Comparison of ENCODE assay signal across 1 cellular context in the genomic region with DNA sequence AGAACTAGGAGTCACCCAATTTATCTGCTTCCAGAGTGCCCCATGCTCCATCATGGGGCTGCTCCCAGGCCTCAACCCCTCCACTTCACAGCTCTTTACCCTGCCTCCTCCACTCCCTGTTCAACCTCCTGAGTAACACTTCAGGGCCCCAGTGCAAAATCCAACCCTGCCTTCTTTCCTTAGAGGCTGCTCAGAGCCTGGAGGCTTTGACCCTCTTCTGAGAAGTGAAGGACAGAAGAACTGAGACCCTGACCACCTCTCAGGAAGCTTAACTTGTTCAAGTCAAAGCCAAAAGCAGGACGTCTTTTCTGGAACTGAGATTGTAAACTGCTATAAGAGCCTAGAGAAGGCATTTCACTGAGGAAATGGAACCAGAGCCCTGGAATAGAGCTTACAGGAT.
TF ChIP-seq lines count a peak whose summit lies in the region.

No MANE protein-coding gene starts in this region.

TF ChIP-seq in SK-N-SH treated with all-trans-retinoic acid at 6 μM for 48 hours, 23 proteins besides CTCF, POLR2A, EP300 and RAD21 (continued from another document):
- TF ChIP-seq, protein P1, sequence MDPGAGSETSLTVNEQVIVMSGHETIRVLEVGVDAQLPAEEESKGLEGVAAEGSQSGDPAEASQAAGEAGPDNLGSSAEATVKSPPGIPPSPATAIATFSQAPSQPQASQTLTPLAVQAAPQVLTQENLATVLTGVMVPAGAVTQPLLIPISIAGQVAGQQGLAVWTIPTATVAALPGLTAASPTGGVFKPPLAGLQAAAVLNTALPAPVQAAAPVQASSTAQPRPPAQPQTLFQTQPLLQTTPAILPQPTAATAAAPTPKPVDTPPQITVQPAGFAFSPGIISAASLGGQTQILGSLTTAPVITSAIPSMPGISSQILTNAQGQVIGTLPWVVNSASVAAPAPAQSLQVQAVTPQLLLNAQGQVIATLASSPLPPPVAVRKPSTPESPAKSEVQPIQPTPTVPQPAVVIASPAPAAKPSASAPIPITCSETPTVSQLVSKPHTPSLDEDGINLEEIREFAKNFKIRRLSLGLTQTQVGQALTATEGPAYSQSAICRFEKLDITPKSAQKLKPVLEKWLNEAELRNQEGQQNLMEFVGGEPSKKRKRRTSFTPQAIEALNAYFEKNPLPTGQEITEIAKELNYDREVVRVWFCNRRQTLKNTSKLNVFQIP (CRISPR knock-in tag; IDR thresholded peaks at IDR 0.05; ENCODE audit: borderline replicate concordance, low read depth), result no peak
- TF ChIP-seq, protein P2, sequence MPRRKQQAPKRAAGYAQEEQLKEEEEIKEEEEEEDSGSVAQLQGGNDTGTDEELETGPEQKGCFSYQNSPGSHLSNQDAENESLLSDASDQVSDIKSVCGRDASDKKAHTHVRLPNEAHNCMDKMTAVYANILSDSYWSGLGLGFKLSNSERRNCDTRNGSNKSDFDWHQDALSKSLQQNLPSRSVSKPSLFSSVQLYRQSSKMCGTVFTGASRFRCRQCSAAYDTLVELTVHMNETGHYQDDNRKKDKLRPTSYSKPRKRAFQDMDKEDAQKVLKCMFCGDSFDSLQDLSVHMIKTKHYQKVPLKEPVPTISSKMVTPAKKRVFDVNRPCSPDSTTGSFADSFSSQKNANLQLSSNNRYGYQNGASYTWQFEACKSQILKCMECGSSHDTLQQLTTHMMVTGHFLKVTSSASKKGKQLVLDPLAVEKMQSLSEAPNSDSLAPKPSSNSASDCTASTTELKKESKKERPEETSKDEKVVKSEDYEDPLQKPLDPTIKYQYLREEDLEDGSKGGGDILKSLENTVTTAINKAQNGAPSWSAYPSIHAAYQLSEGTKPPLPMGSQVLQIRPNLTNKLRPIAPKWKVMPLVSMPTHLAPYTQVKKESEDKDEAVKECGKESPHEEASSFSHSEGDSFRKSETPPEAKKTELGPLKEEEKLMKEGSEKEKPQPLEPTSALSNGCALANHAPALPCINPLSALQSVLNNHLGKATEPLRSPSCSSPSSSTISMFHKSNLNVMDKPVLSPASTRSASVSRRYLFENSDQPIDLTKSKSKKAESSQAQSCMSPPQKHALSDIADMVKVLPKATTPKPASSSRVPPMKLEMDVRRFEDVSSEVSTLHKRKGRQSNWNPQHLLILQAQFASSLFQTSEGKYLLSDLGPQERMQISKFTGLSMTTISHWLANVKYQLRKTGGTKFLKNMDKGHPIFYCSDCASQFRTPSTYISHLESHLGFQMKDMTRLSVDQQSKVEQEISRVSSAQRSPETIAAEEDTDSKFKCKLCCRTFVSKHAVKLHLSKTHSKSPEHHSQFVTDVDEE (CRISPR knock-in tag; IDR thresholded peaks at IDR 0.05), result no peak
- TF ChIP-seq CSDC2 (CRISPR knock-in tag; IDR thresholded peaks at IDR 0.05) (no peak), TOX (CRISPR knock-in tag; IDR thresholded peaks at IDR 0.05; ENCODE audit: borderline replicate concordance) (no peak), ARNTL (CRISPR knock-in tag; IDR thresholded peaks at IDR 0.05; ENCODE audit: borderline replicate concordance, low read depth) (no peak), TCF4 (CRISPR knock-in tag; IDR thresholded peaks at IDR 0.05; ENCODE audit: borderline replicate concordance) (no peak), SNAI2 (CRISPR knock-in tag; IDR thresholded peaks at IDR 0.05) (no peak), OSR1 (CRISPR knock-in tag; IDR thresholded peaks at IDR 0.05) (no peak), ZNF70 (CRISPR knock-in tag; IDR thresholded peaks at IDR 0.05) (no peak), ZNF8 (CRISPR knock-in tag; IDR thresholded peaks at IDR 0.05) (no peak)
- TF ChIP-seq, protein P3, sequence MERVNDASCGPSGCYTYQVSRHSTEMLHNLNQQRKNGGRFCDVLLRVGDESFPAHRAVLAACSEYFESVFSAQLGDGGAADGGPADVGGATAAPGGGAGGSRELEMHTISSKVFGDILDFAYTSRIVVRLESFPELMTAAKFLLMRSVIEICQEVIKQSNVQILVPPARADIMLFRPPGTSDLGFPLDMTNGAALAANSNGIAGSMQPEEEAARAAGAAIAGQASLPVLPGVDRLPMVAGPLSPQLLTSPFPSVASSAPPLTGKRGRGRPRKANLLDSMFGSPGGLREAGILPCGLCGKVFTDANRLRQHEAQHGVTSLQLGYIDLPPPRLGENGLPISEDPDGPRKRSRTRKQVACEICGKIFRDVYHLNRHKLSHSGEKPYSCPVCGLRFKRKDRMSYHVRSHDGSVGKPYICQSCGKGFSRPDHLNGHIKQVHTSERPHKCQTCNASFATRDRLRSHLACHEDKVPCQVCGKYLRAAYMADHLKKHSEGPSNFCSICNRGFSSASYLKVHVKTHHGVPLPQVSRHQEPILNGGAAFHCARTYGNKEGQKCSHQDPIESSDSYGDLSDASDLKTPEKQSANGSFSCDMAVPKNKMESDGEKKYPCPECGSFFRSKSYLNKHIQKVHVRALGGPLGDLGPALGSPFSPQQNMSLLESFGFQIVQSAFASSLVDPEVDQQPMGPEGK (CRISPR knock-in tag; IDR thresholded peaks at IDR 0.05; ENCODE audit: borderline replicate concordance), result no peak
- TF ChIP-seq, protein P4, sequence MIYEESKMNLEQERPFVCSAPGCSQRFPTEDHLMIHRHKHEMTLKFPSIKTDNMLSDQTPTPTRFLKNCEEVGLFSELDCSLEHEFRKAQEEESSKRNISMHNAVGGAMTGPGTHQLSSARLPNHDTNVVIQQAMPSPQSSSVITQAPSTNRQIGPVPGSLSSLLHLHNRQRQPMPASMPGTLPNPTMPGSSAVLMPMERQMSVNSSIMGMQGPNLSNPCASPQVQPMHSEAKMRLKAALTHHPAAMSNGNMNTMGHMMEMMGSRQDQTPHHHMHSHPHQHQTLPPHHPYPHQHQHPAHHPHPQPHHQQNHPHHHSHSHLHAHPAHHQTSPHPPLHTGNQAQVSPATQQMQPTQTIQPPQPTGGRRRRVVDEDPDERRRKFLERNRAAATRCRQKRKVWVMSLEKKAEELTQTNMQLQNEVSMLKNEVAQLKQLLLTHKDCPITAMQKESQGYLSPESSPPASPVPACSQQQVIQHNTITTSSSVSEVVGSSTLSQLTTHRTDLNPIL (CRISPR knock-in tag; IDR thresholded peaks at IDR 0.05; ENCODE audit: low read depth), result no peak
